In the genomic region with DNA sequence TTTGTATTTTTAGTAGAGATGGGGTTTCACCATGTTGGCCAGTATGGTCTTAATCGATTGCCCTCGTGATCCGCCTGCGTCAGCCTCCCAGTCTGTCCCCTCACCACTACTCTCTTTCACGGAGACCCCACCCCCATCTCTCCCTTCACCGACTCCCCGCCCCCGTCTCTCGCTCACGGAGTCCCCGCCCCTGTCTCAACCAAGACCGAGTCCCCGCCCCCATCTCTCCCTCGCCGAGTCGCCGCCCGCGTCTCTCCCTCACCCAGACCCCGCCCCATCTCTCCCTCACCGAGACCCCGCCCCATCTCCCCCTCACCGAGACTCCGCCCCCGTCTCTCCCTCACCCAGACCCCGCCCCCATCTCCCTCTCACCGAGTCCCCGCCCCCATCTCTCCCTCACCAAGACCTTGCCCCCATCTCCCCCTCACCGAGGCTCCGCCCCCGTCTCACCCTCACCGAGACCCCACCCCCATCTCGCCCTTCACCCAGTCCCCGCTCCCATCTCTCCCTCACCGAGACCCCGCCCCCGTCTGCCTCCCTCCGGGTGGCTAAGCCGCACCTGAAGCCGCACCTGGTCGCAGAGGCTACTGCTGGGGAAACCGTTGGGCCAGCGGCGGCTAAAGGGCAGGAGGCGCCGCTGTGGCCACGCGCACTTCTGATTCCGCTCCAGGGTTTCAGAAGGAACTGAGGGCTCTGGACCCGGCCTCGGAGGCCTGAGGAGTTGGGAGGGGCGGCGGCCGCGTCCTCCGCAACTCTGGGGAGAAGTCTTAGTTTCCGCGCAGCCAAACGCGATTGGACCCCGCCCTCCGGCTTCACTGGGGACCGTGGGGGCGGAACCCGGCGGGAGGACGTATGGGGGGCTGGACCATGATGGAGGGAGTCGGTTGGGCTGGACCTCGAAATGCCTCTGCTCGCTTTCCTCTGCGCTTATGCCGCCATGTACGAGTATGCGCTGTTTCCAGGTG, we compare ENCODE assay signal across 1 cellular context.
A peak's percentile ranks its signal among the peaks of the same experiment; 100 is the strongest.
TF ChIP-seq lines count a peak whose summit lies in the region.

No MANE protein-coding gene starts in this region.

TF ChIP-seq in HepG2, 621 proteins besides CTCF, POLR2A, EP300 and RAD21 (continued from another document and continues in another):
- TF ChIP-seq CBX2 (IDR thresholded peaks at IDR 0.05; ENCODE audit: low read depth, low read length) (no peak), CBX2 (CRISPR knock-in tag; IDR thresholded peaks at IDR 0.05; ENCODE audit: low read depth) (no peak), SIN3B (IDR thresholded peaks at IDR 0.05; ENCODE audit: low read length) (no peak), FOXP4 (CRISPR knock-in tag; IDR thresholded peaks at IDR 0.05) (no peak), PAX8 (CRISPR knock-in tag; IDR thresholded peaks at IDR 0.05; ENCODE audit: borderline replicate concordance) (no peak), ZNF431 (CRISPR knock-in tag; IDR thresholded peaks at IDR 0.05; ENCODE audit: borderline replicate concordance, low read depth) (0 out of 2 replicates have a peak, but pooled peaks have one; percentile 31), ZNF124 (CRISPR knock-in tag; IDR thresholded peaks at IDR 0.05) (peak; percentile 24; the same call in 1 of the 2 replicates), ATF2 (CRISPR knock-in tag; IDR thresholded peaks at IDR 0.05) (no peak; the same call in 1 of the 2 replicates), CBX1 (IDR thresholded peaks at IDR 0.05; ENCODE audit: low read depth) (no peak), ZNF331 (CRISPR knock-in tag; IDR thresholded peaks at IDR 0.05) (no peak; the same call in 1 of the 2 replicates), ISX (CRISPR knock-in tag; conservative IDR thresholded peaks at IDR 0.05) (no peak), U2AF1 (optimal IDR thresholded peaks at IDR 0.05; ENCODE audit: low read depth, low read length) (no peak), THAP9 (CRISPR knock-in tag; IDR thresholded peaks at IDR 0.05; ENCODE audit: borderline replicate concordance) (peak; percentile 18; the same call in 1 of the 2 replicates), ZNF460 (CRISPR knock-in tag; IDR thresholded peaks at IDR 0.05; ENCODE audit: borderline replicate concordance) (no peak), ZNF574 (CRISPR knock-in tag; IDR thresholded peaks at IDR 0.05) (no peak; the same call in 1 of the 2 replicates), HDAC6 (IDR thresholded peaks at IDR 0.05; ENCODE audit: low read depth, low read length) (no peak), ZNF513 (CRISPR knock-in tag; conservative IDR thresholded peaks at IDR 0.05) (no peak), SALL1 (CRISPR knock-in tag; IDR thresholded peaks at IDR 0.05) (peak; percentile 63), ZNF850 (CRISPR knock-in tag; conservative IDR thresholded peaks at IDR 0.05) (no peak), ZNF264 (CRISPR knock-in tag; IDR thresholded peaks at IDR 0.05) (no peak), SPEN (CRISPR knock-in tag; IDR thresholded peaks at IDR 0.05; ENCODE audit: low read depth) (no peak; the same call in 1 of the 2 replicates), CEBPZ (IDR thresholded peaks at IDR 0.05; ENCODE audit: low read length) (no peak), TOPORS (CRISPR knock-in tag; IDR thresholded peaks at IDR 0.05) (no peak), DBP (CRISPR knock-in tag; IDR thresholded peaks at IDR 0.05; ENCODE audit: not compliant biosample characterization) (no peak), ZNF3 (CRISPR knock-in tag; IDR thresholded peaks at IDR 0.05) (no peak), MXD4 (CRISPR knock-in tag; IDR thresholded peaks at IDR 0.05) (no peak; the same call in 1 of the 2 replicates), MNT (IDR thresholded peaks at IDR 0.05) (no peak), TMF1 (CRISPR knock-in tag; IDR thresholded peaks at IDR 0.05; ENCODE audit: low read depth) (no peak), ARNT (IDR thresholded peaks at IDR 0.05) (no peak), ZIK1 (CRISPR knock-in tag; IDR thresholded peaks at IDR 0.05; ENCODE audit: borderline replicate concordance, low read depth) (no peak), ZNF337 (CRISPR knock-in tag; IDR thresholded peaks at IDR 0.05; ENCODE audit: borderline replicate concordance, low read depth) (no peak), ZNF768 (CRISPR knock-in tag; IDR thresholded peaks at IDR 0.05) (no peak), SMAD3 (CRISPR knock-in tag; IDR thresholded peaks at IDR 0.05) (no peak), ETV6 (CRISPR knock-in tag; conservative IDR thresholded peaks at IDR 0.05) (no peak), NCOA2 (CRISPR knock-in tag; IDR thresholded peaks at IDR 0.05) (no peak; the same call in 1 of the 2 replicates), KLF15 (CRISPR knock-in tag; IDR thresholded peaks at IDR 0.05; ENCODE audit: borderline replicate concordance) (no peak), YY1 (IDR thresholded peaks at IDR 0.05; ENCODE audit: insufficient read depth, insufficient replicate concordance, low read depth, low read length) (peak; percentile 62), CAMTA2 (CRISPR knock-in tag; IDR thresholded peaks at IDR 0.05; ENCODE audit: borderline replicate concordance) (no peak), ZNF747 (CRISPR knock-in tag; IDR thresholded peaks at IDR 0.05; ENCODE audit: borderline replicate concordance) (peak; percentile 37; the same call in 1 of the 2 replicates), ZBTB7A (CRISPR knock-in tag; IDR thresholded peaks at IDR 0.05) (no peak), HNRNPL (IDR thresholded peaks at IDR 0.05; ENCODE audit: low read depth, low read length) (no peak)
